ENCODE assay signal across 7 cellular contexts in the genomic region with DNA sequence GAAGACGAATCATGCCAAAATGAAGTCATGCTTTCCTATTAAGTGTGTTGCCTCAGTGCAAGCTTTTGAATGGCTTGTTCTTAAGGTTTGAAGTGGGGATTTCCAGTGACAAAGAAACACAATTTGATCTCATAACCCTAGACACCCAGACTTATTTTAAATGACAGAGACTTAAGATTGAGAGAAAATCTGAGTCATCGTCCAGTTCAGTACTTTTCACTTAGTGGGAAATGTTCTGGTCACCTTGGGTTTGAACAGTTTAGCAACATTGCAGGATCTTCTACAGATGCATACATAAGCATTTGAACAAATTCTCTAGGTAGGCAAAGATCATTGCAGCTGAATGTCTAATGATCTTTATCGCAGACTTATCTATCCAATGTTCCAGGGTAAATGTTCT.
A peak's percentile ranks its signal among the peaks of the same experiment; 100 is the strongest.
DNase-seq lines count a peak whose midpoint lies in the region; FAIRE-seq and TF ChIP-seq lines count a peak whose summit lies in the region.
"Not testable (repeated sequence)": the region's sequence is repeated elsewhere in the genome, so short reads cannot be mapped to it uniquely, and the experiment has no call there.

No MANE protein-coding gene starts in this region.

- peak overlapping the region; percentile 9 to 52 for H3K27ac ChIP-seq in breast epithelium
- H3K27ac ChIP-seq in endothelial cell of umbilical vein (ENCODE audit: insufficient read depth, low read depth, low read length) = not testable (repeated sequence)

- BruUV-seq in endothelial cell of umbilical vein (replicated peaks; lab: Mats Ljungman, UMichigan) = not testable (repeated sequence)

- not testable (repeated sequence) for H3K4me1 ChIP-seq in breast epithelium; endothelial cell of umbilical vein (ENCODE audit: control insufficient read depth, extremely low read depth, insufficient read depth, low read length)

- TF ChIP-seq CTCF in GM12865 (IDR thresholded peaks at IDR 0.05; ENCODE audit: insufficient read depth, low read depth, low read length, missing control alignments); breast epithelium (IDR thresholded peaks at IDR 0.05); endothelial cell of umbilical vein (IDR thresholded peaks at IDR 0.05; ENCODE audit: extremely low read depth in 1 of 2, insufficient read depth in 1 of 2, low read depth in 1 of 2, low read length in 2 of 2); fibroblast of pulmonary artery (IDR thresholded peaks at IDR 0.05; ENCODE audit: low read length, missing control alignments); kidney epithelial cell (IDR thresholded peaks at IDR 0.05; ENCODE audit: insufficient read depth, low read length, poor library complexity, severe bottlenecking): not testable (repeated sequence)

- H3K9me1 ChIP-seq in endothelial cell of umbilical vein (replicated peaks; ENCODE audit: control insufficient read depth, extremely low read depth, insufficient read depth, low read length) = not testable (repeated sequence)

- intact Hi-C loops in breast epithelium (cut with DNase I; ENCODE audit: low total_unique reads); endothelial cell of umbilical vein (cut with micrococcal nuclease): not testable (repeated sequence)

- H3K9ac ChIP-seq in endothelial cell of umbilical vein (replicated peaks; ENCODE audit: extremely low read depth, insufficient read depth, low read length) = not testable (repeated sequence)

- not testable (repeated sequence) for TF ChIP-seq POLR2A in breast epithelium (IDR thresholded peaks at IDR 0.05); endothelial cell of umbilical vein (IDR thresholded peaks at IDR 0.05; ENCODE audit: low read depth, low read length)

- H2AFZ ChIP-seq in endothelial cell of umbilical vein (ENCODE audit: low read depth, low read length) = not testable (repeated sequence)

- not testable (repeated sequence) for H3K4me2 ChIP-seq in endothelial cell of umbilical vein (ENCODE audit: insufficient read depth, low read length)

- dilution Hi-C loops in endothelial cell of umbilical vein (cut with MboI; ENCODE audit: extremely low pct_ligation_motif_present, low sequenced_read_pairs) = not testable (repeated sequence)

- POLR2A ChIA-PET in endothelial cell of umbilical vein (lab: Charles Lee) = not testable (repeated sequence)

- H3K36me3 ChIP-seq in breast epithelium; endothelial cell of umbilical vein (ENCODE audit: control insufficient read depth in 2 of 2, extremely low read depth in 1 of 2, insufficient read depth in 2 of 2, low read length in 2 of 2); kidney epithelial cell (ENCODE audit: control insufficient read depth, insufficient read depth, low read length): not testable (repeated sequence)

- FAIRE-seq in endothelial cell of umbilical vein (lab: Jason Lieb, UNC) = not testable (repeated sequence)

- H3K79me2 ChIP-seq in endothelial cell of umbilical vein (ENCODE audit: control insufficient read depth, insufficient read depth, low read length) = not testable (repeated sequence)

- H3K4me3 ChIP-seq in GM12865 (ENCODE audit: low read depth, low read length); breast epithelium; endothelial cell of umbilical vein (replicated peaks in 1 of 3; ENCODE audit: insufficient read depth in 1 of 3, low read depth in 1 of 3, low read length in 3 of 3); fibroblast of pulmonary artery (replicated peaks; ENCODE audit: low read depth, low read length); kidney epithelial cell (ENCODE audit: low read depth, low read length): not testable (repeated sequence)

- H3K27me3 ChIP-seq in breast epithelium; endothelial cell of umbilical vein (ENCODE audit: control insufficient read depth in 2 of 2, insufficient read depth in 2 of 2, low read length in 2 of 2); kidney epithelial cell (ENCODE audit: control insufficient read depth, insufficient read depth, low read length): not testable (repeated sequence)

- H3K9me3 ChIP-seq in breast epithelium; endothelial cell of umbilical vein (replicated peaks; ENCODE audit: control insufficient read depth, insufficient read depth, low read length): not testable (repeated sequence)

- not testable (repeated sequence) for H4K20me1 ChIP-seq in endothelial cell of umbilical vein (replicated peaks; ENCODE audit: control insufficient read depth, extremely low read depth, insufficient read depth, low read length)

- CTCF ChIA-PET in endothelial cell of umbilical vein (lab: Charles Lee) = not testable (repeated sequence)

- DNase-seq in GM12865 (ENCODE audit: low read depth) (peak; percentile 2), RPMI7951 (ENCODE audit: low read depth) (peak; percentile 40), endothelial cell of umbilical vein (ENCODE audit: low read depth, low spot score) (peak; percentile 9), fibroblast of pulmonary artery (ENCODE audit: low read depth) (peak; percentile 23), kidney epithelial cell (ENCODE audit: low read depth) (peak; percentile 9), renal cortical epithelial cell (ENCODE audit: low read depth) (peak; percentile 73)
- DNase-seq in breast epithelium (ENCODE audit: low spot score in 2 of 2) = not testable (repeated sequence)
